8 cellular contexts compared by ENCODE assay signal in the genomic region with DNA sequence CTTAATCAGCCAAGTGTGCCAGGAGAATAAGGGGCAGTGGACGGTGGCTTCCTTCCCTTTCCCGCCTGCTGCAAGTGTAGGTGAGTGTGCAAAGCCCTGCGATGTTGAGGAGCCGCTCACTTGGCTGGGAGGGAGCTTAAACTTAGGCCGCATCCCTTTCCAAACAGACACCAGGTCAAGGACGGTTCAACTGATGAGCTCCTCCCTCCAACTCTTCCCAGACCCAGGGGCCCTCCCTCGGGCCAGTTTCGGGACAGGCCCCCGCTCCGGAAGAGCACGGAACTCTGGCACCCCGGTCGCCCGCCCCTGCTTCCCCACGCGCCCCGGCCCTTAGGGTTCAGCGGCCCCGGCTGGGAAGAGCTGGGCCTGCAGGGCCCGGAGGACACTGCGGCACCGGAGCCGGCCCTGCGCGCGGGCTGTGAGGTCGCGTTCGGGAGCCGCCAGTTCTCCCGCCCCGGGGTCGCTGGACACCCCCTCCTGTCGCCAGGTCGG. TPM values are rescaled to one million over a fixed set of nuclear protein-coding genes. Genes with fewer than 3 reads are reported as not detected.
DNase-seq lines count a peak whose midpoint lies in the region; ATAC-seq, FAIRE-seq and TF ChIP-seq lines count a peak whose summit lies in the region.

No MANE protein-coding gene starts in this region.

- H3K27ac ChIP-seq in endothelial cell of umbilical vein (ENCODE audit: insufficient read depth, low read depth, low read length): peak overlapping the region; percentile 38

- no peaks in the 10 kb centered on the region for H3K9me1 ChIP-seq in endothelial cell of umbilical vein (replicated peaks; ENCODE audit: control insufficient read depth, extremely low read depth, insufficient read depth, low read length)

- H3K27me3 ChIP-seq in endothelial cell of umbilical vein (ENCODE audit: control insufficient read depth in 2 of 2, insufficient read depth in 2 of 2, low read length in 2 of 2) (no peaks in the 10 kb centered on the region), mucosa of stomach (ENCODE audit: control insufficient read depth, insufficient read depth, low read length) (no peaks in the 10 kb centered on the region)

- H3K79me2 ChIP-seq in endothelial cell of umbilical vein (ENCODE audit: control insufficient read depth, insufficient read depth, low read length): peaks cover 64% of the 10 kb centered on the region

- ATAC-seq in GM18867 (IDR thresholded peaks at IDR 0.05; ENCODE audit: unreplicated experiment) (peak; percentile 21), HG03097 (IDR thresholded peaks at IDR 0.05; ENCODE audit: low FRiP score, unreplicated experiment) (peak; percentile 7), HG03521 (IDR thresholded peaks at IDR 0.05; ENCODE audit: unreplicated experiment) (no peak)

- intact Hi-C loops in endothelial cell of umbilical vein (cut with micrococcal nuclease): loop anchor here (1.0 kb wide), 2 partner anchors 9 to 36 kb away; no protein-coding TSS in a partner anchor

- no peak for TF ChIP-seq POLR2A in endothelial cell of umbilical vein (IDR thresholded peaks at IDR 0.05; ENCODE audit: low read depth, low read length)

- H3K4me3 ChIP-seq in AG09309 (ENCODE audit: control insufficient read depth, low read depth, low read length): peak overlapping the region; percentile 77
- H3K4me3 ChIP-seq in endothelial cell of umbilical vein (replicated peaks in 1 of 3; ENCODE audit: insufficient read depth in 1 of 3, low read depth in 1 of 3, low read length in 3 of 3): peak overlapping the region; percentile 57 to 62 (median 58)
- peak overlapping the region; percentile 80 for H3K4me3 ChIP-seq in mucosa of stomach (ENCODE audit: low read length)

- DNase-seq in AG09309 (ENCODE audit: low read depth): no peak
- DNase-seq in T follicular helper cell (ENCODE audit: low read depth): peak; percentile 14
- peak; percentile 21 for DNase-seq in endothelial cell of umbilical vein (ENCODE audit: low read depth, low spot score)
- DNase-seq in urothelium cell line (ENCODE audit: low spot score): peak; percentile 35

- CTCF ChIA-PET in endothelial cell of umbilical vein (lab: Charles Lee): interaction anchor here (1.2 to 3.9 kb wide), 4 partner anchors 9 to 36 kb away, joined by 5 to 20 read pairs (median 10); no protein-coding TSS in a partner anchor

- peak overlapping the region; percentile 58 for H3K9ac ChIP-seq in endothelial cell of umbilical vein (replicated peaks; ENCODE audit: extremely low read depth, insufficient read depth, low read length)
- peak overlapping the region; percentile 73 for H3K9ac ChIP-seq in mucosa of stomach (ENCODE audit: low read length)

- FAIRE-seq in endothelial cell of umbilical vein (lab: Jason Lieb, UNC) (no peak), urothelium cell line (lab: Jason Lieb, UNC) (no peak)

- no TSS peak for BruUV-seq in endothelial cell of umbilical vein (replicated peaks; lab: Mats Ljungman, UMichigan)

- H3K9me3 ChIP-seq in endothelial cell of umbilical vein (replicated peaks; ENCODE audit: control insufficient read depth, insufficient read depth, low read length) (no peaks in the 10 kb centered on the region), mucosa of stomach (ENCODE audit: control insufficient read depth, low read length) (no peaks in the 10 kb centered on the region)

- no peaks in the 10 kb centered on the region for H4K20me1 ChIP-seq in endothelial cell of umbilical vein (replicated peaks; ENCODE audit: control insufficient read depth, extremely low read depth, insufficient read depth, low read length)

- POLR2A ChIA-PET in endothelial cell of umbilical vein (lab: Charles Lee): interaction anchor here (1.3 kb wide), 1 partner anchor 9 kb away, joined by 5 read pairs; no protein-coding TSS in a partner anchor

- H2AFZ ChIP-seq in endothelial cell of umbilical vein (ENCODE audit: low read depth, low read length): peak overlapping the region; percentile 41

- TF ChIP-seq CTCF in AG09309 (IDR thresholded peaks at IDR 0.05; ENCODE audit: control insufficient read depth, insufficient read depth, low read depth, low read length, missing control alignments): no peak
- TF ChIP-seq CTCF in endothelial cell of umbilical vein (IDR thresholded peaks at IDR 0.05; ENCODE audit: extremely low read depth in 1 of 2, insufficient read depth in 1 of 2, low read depth in 1 of 2, low read length in 2 of 2): no peak

- H3K4me1 ChIP-seq in endothelial cell of umbilical vein (ENCODE audit: control insufficient read depth, extremely low read depth, insufficient read depth, low read length) (peaks cover 21% of the 10 kb centered on the region), mucosa of stomach (ENCODE audit: control insufficient read depth, insufficient read depth, low read length) (peaks cover 12% of the 10 kb centered on the region)

- peak overlapping the region; percentile 88 for H3K4me2 ChIP-seq in endothelial cell of umbilical vein (ENCODE audit: insufficient read depth, low read length)

- dilution Hi-C loops in endothelial cell of umbilical vein (cut with MboI; ENCODE audit: extremely low pct_ligation_motif_present, low sequenced_read_pairs): no loop called here

- H3K36me3 ChIP-seq in endothelial cell of umbilical vein (ENCODE audit: control insufficient read depth in 2 of 2, extremely low read depth in 1 of 2, insufficient read depth in 2 of 2, low read length in 2 of 2): peaks cover 7 to 25% of the 10 kb centered on the region in 2 experiments
- H3K36me3 ChIP-seq in mucosa of stomach (ENCODE audit: control insufficient read depth, insufficient read depth, low read length): peaks cover 6% of the 10 kb centered on the region

TF ChIP-seq in endothelial cell of umbilical vein, 7 proteins besides CTCF, POLR2A, EP300 and RAD21:
- no peak for TF ChIP-seq POLR2AphosphoS5 (IDR thresholded peaks at IDR 0.05; ENCODE audit: insufficient read depth, low read depth, low read length)
- TF ChIP-seq GATA2 (IDR thresholded peaks at IDR 0.05; ENCODE audit: insufficient read depth, insufficient read length, low read depth, low read length): no peak

RNA-seq across cellular contexts. Expression of a gene that starts 0.5 kb away (rescaled TPM):
- total RNA-seq in endothelial cell of umbilical vein: 63.4 and 70.3 TPM in 2 replicates
- polyA plus RNA-seq in endothelial cell of umbilical vein: 72.7 and 89.2 TPM in 2 replicates
- polyA plus RNA-seq in endothelial cell of umbilical vein (2011; cell fraction: cytosol; rRNA removed): 96.5 and 109 TPM in 2 replicates
- 35.9 and 36.0 TPM in 2 replicates for polyA plus RNA-seq in endothelial cell of umbilical vein (2011; cell fraction: nucleus; rRNA removed)
- 105 and 117 TPM in 2 replicates for polyA plus RNA-seq in endothelial cell of umbilical vein (2012)
- polyA minus RNA-seq in endothelial cell of umbilical vein: 31.4 and 41.6 TPM in 2 replicates
- polyA minus RNA-seq in endothelial cell of umbilical vein (2011; cell fraction: cytosol; rRNA and poly(A)+ RNA removed): 104 TPM
- polyA minus RNA-seq in endothelial cell of umbilical vein (2011; cell fraction: nucleus; rRNA and poly(A)+ RNA removed): 15.3 and 18.4 TPM in 2 replicates

RNA-seq across cellular contexts. Expression of a gene that starts 2.1 kb away (rescaled TPM):
- 42.5 and 49.9 TPM in 2 replicates for total RNA-seq in endothelial cell of umbilical vein
- polyA plus RNA-seq in endothelial cell of umbilical vein: 127 and 139 TPM in 2 replicates
- 119 and 144 TPM in 2 replicates for polyA plus RNA-seq in endothelial cell of umbilical vein (2011; cell fraction: cytosol; rRNA removed)
- 42.4 and 58.5 TPM in 2 replicates for polyA plus RNA-seq in endothelial cell of umbilical vein (2011; cell fraction: nucleus; rRNA removed)
- 91.8 and 104 TPM in 2 replicates for polyA plus RNA-seq in endothelial cell of umbilical vein (2012)
- polyA minus RNA-seq in endothelial cell of umbilical vein: 18.1 and 23.8 TPM in 2 replicates
- polyA minus RNA-seq in endothelial cell of umbilical vein (2011; cell fraction: cytosol; rRNA and poly(A)+ RNA removed): 153 TPM
- polyA minus RNA-seq in endothelial cell of umbilical vein (2011; cell fraction: nucleus; rRNA and poly(A)+ RNA removed): 6.7 and 9.0 TPM in 2 replicates
